In genomic region chr3:10115326-10116137, GRCh38 we compare ENCODE assay signal across 8 cellular contexts. TPM values are rescaled to one million over a fixed set of nuclear protein-coding genes. Genes with fewer than 3 reads are reported as not detected.
DNase-seq lines count a peak whose midpoint lies in the region; ATAC-seq and TF ChIP-seq lines count a peak whose summit lies in the region.

TSS of gene BRK1 (plus strand) at chr3:10115675. CDS start at chr3:10115702, 27 bp downstream.

- peak within 1 kb of the TSS; percentile 95 to 99 for H3K27ac Mint-ChIP-seq in activated naive CD4-positive, alpha-beta T cell treated with anti-CD3 and anti-CD28 coated beads, Interleukin-2, amount 50 U/mL, for 72 hours

- no peaks in the 10 kb centered on the region for H3K9me3 Mint-ChIP-seq in activated naive CD4-positive, alpha-beta T cell treated with anti-CD3 and anti-CD28 coated beads, Interleukin-2, amount 50 U/mL, for 72 hours

- peaks cover 15 to 23% of the 10 kb centered on the region in 2 donors for H3K36me3 Mint-ChIP-seq in activated naive CD4-positive, alpha-beta T cell treated with anti-CD3 and anti-CD28 coated beads, Interleukin-2, amount 50 U/mL, for 72 hours

- no peaks in the 10 kb centered on the region for H3K36me3 ChIP-seq in testis (ENCODE audit: low read depth, missing control alignments)

- DNase-seq in NCI-H1092 treated with DMSO at 0.1 percent for 48 hours (lab: John Stamatoyannopoulos, UW) (peak; percentile 92), SKM-1 (lab: John Stamatoyannopoulos, UW; ENCODE audit: unreplicated experiment) (peak; percentile 97), glomerular visceral epithelial cell (ENCODE audit: extremely low spot score) (peak; percentile 95), omental fat pad (ENCODE audit: low spot score) (peak; percentile 89), testis (peak; percentile 97)
- peak; percentile 88 to 95 for DNase-seq in activated naive CD4-positive, alpha-beta T cell treated with anti-CD3 and anti-CD28 coated beads, Interleukin-2, amount 50 U/mL, for 72 hours (ENCODE audit: low spot score in 2 of 2)

- no peaks in the 10 kb centered on the region for H3K27me3 ChIP-seq in testis

- WGBS in testis, 2 donors, result 0% methylated on average over 30 to 54 of the region's 54 CpGs

- H3K27ac ChIP-seq in testis, result peak within 1 kb of the TSS; percentile 55 to 80

- TF ChIP-seq CTCF in omental fat pad (IDR thresholded peaks at IDR 0.05) (no peak), testis (IDR thresholded peaks at IDR 0.05) (no peak)

- TF ChIP-seq POLR2A in testis (IDR thresholded peaks at IDR 0.05), result peak; percentile 41

- peaks cover 18% of the 10 kb centered on the region for H3K4me1 ChIP-seq in testis

- intact Hi-C loops in testis (cut with DNase I; ENCODE audit: low total_unique reads), result no loop called here

- H3K9me3 ChIP-seq in testis, result no peaks in the 10 kb centered on the region

- ATAC-seq in HG02610 (IDR thresholded peaks at IDR 0.05; ENCODE audit: unreplicated experiment) (peak; percentile 96), omental fat pad (ENCODE audit: low FRiP score) (peak; percentile 100)
- ATAC-seq in activated naive CD4-positive, alpha-beta T cell treated with anti-CD3 and anti-CD28 coated beads, Interleukin-2, amount 50 U/mL, for 72 hours, result peak; percentile 99

- peak within 1 kb of the TSS; percentile 78 for H3K4me3 ChIP-seq in GM08714 (ENCODE audit: low read length)
- H3K4me3 ChIP-seq in testis, result peak within 1 kb of the TSS; percentile 83 to 94

RNA-seq across cellular contexts. Expression of gene BRK1, which starts in this region (rescaled TPM):
- 10 to 100 TPM; 59.4 to 99.2 TPM for total RNA-seq in activated naive CD4-positive, alpha-beta T cell treated with anti-CD3 and anti-CD28 coated beads, Interleukin-2, amount 50 U/mL, for 72 hours
- total RNA-seq in omental fat pad, result 100 to 1,000 TPM in 1 of 4 donors, 10 to 100 TPM in 3; 88.3 to 133 (median 93.7) TPM
- total RNA-seq in testis, result 100 to 1,000 TPM; 145 to 157 TPM
- polyA plus RNA-seq in testis (ENCODE audit: insufficient read depth, low read depth, low replicate concordance), result 250 TPM

Comparison
In these comparisons a context has a peak if more than half of its experiments do, and no peak if none do; other contexts are left out.
1. Peak in every context shown above with its lines: DNase-seq, ATAC-seq, H3K4me3 ChIP-seq and H3K27ac ChIP-seq.